9 cellular contexts compared by ENCODE assay signal in genomic region chr11:117197516-117198456, GRCh38. TPM values are rescaled to one million over a fixed set of nuclear protein-coding genes. Genes with fewer than 3 reads are reported as not detected.
A peak's percentile ranks its signal among the peaks of the same experiment; 100 is the strongest.
DNase-seq lines count a peak whose midpoint lies in the region; ATAC-seq and TF ChIP-seq lines count a peak whose summit lies in the region.
"Had no signal": no experiment of that assay in that cellular context is flagged by ENCODE, and none has a peak within 500 bp of the region (broad histone marks: within the 10 kb centered on the region; RNA-seq: fewer than 3 reads in every experiment).

No MANE protein-coding gene starts in this region.

- no peak for TF ChIP-seq POLR2A in NB4 (IDR thresholded peaks at IDR 0.05; ENCODE audit: extremely low read depth, insufficient read length)

- ATAC-seq in esophagus mucosa (peak; percentile 28), GM19463 (IDR thresholded peaks at IDR 0.05; ENCODE audit: unreplicated experiment) (no peak), HG02885 (IDR thresholded peaks at IDR 0.05; ENCODE audit: poor library complexity, unreplicated experiment) (no peak)
- ATAC-seq in stimulated activated effector memory CD8-positive, alpha-beta T cell treated with anti-CD3 and anti-CD28 coated beads, Interleukin-12 subunit alpha, Interleukin-12 subunit beta, amount 100 ng/mL, for 72 hours = no peak

- no peak overlapping the region for H3K9ac ChIP-seq in neural progenitor cell

- no peak overlapping the region for H3K4me2 ChIP-seq in neural progenitor cell

- H3K27ac Mint-ChIP-seq in CD14-positive monocyte = peak overlapping the region in 2 of 7 donors; percentile 43 to 46
- peak overlapping the region; percentile 91 for H3K27ac Mint-ChIP-seq in neural progenitor cell
- H3K27ac Mint-ChIP-seq in stimulated activated effector memory CD8-positive, alpha-beta T cell treated with anti-CD3 and anti-CD28 coated beads, Interleukin-12 subunit alpha, Interleukin-12 subunit beta, amount 100 ng/mL, for 72 hours = no peak overlapping the region

- H3K27ac ChIP-seq in neural progenitor cell = no peak overlapping the region

- no peaks in the 10 kb centered on the region for H3K27me3 ChIP-seq in neural progenitor cell

- peaks cover 26% of the 10 kb centered on the region for H3F3A ChIP-seq in neural progenitor cell (ENCODE audit: low read depth)

- H3K36me3 Mint-ChIP-seq in CD14-positive monocyte = peaks cover 53 to 66% of the 10 kb centered on the region in 2 donors
- peaks cover 7% of the 10 kb centered on the region for H3K36me3 Mint-ChIP-seq in neural progenitor cell
- peaks cover 7% of the 10 kb centered on the region for H3K36me3 Mint-ChIP-seq in stimulated activated effector memory CD8-positive, alpha-beta T cell treated with anti-CD3 and anti-CD28 coated beads, Interleukin-12 subunit alpha, Interleukin-12 subunit beta, amount 100 ng/mL, for 72 hours

- H3K27me3 Mint-ChIP-seq in CD14-positive monocyte (ENCODE audit: low read depth in 3 of 3) (peaks cover 3 to 7% (median 6%) of the 10 kb centered on the region in 3 donors), neural progenitor cell (ENCODE audit: insufficient read depth, low read depth) (peaks cover 2% of the 10 kb centered on the region)

- H3K4me1 Mint-ChIP-seq in CD14-positive monocyte (peaks cover 37% of the 10 kb centered on the region), neural progenitor cell (peaks cover 34% of the 10 kb centered on the region)
- H3K4me1 Mint-ChIP-seq in stimulated activated effector memory CD8-positive, alpha-beta T cell treated with anti-CD3 and anti-CD28 coated beads, Interleukin-12 subunit alpha, Interleukin-12 subunit beta, amount 100 ng/mL, for 72 hours = no peaks in the 10 kb centered on the region

- H3K9me3 Mint-ChIP-seq in CD14-positive monocyte = peaks cover 0 to 3% (median 0%) of the 10 kb centered on the region in 7 donors
- H3K9me3 Mint-ChIP-seq in neural progenitor cell = no peaks in the 10 kb centered on the region
- H3K9me3 Mint-ChIP-seq in stimulated activated effector memory CD8-positive, alpha-beta T cell treated with anti-CD3 and anti-CD28 coated beads, Interleukin-12 subunit alpha, Interleukin-12 subunit beta, amount 100 ng/mL, for 72 hours = no peaks in the 10 kb centered on the region

- H3K4me3 Mint-ChIP-seq in CD14-positive monocyte (peak overlapping the region in 1 of 2 donors; percentile 16), neural progenitor cell (peak overlapping the region; percentile 55)
- H3K4me3 Mint-ChIP-seq in stimulated activated effector memory CD8-positive, alpha-beta T cell treated with anti-CD3 and anti-CD28 coated beads, Interleukin-12 subunit alpha, Interleukin-12 subunit beta, amount 100 ng/mL, for 72 hours = no peak overlapping the region

- H3K36me3 ChIP-seq in neural progenitor cell = no peaks in the 10 kb centered on the region

- no peak overlapping the region for H2AFZ ChIP-seq in neural progenitor cell (replicated peaks)

- TF ChIP-seq CTCF in CD14-positive monocyte (IDR thresholded peaks at IDR 0.05) = peak; percentile 39
- TF ChIP-seq CTCF in NB4 (IDR thresholded peaks at IDR 0.05; ENCODE audit: low read depth, low read length) = peak; percentile 68
- TF ChIP-seq CTCF in neural progenitor cell (IDR thresholded peaks at IDR 0.05) = peak; percentile 68

- H3K79me2 ChIP-seq in neural progenitor cell (ENCODE audit: low read depth) = no peaks in the 10 kb centered on the region

- intact Hi-C loops in CD14-positive monocyte (cut with micrococcal nuclease) = no loop called here

- H3K4me3 ChIP-seq in NB4 (ENCODE audit: low read depth, low read length) = no peak overlapping the region
- H3K4me3 ChIP-seq in neural progenitor cell = no peak overlapping the region

- peak; percentile 28 for DNase-seq in CD14-positive monocyte (ENCODE audit: low spot score)
- no peak for DNase-seq in NB4 (ENCODE audit: low read depth)
- DNase-seq in neural progenitor cell (ENCODE audit: low spot score) = peak; percentile 76
- DNase-seq in stimulated activated effector memory CD8-positive, alpha-beta T cell treated with anti-CD3 and anti-CD28 coated beads, Interleukin-12 subunit alpha, Interleukin-12 subunit beta, amount 100 ng/mL, for 72 hours (ENCODE audit: low spot score in 2 of 2) = no peak
- no peak for DNase-seq in CD1c-positive myeloid dendritic cell (ENCODE audit: extremely low spot score)
- DNase-seq: NCI-H345 had no signal

- peaks cover 27% of the 10 kb centered on the region for H3K4me1 ChIP-seq in neural progenitor cell

- H3K9me3 ChIP-seq in neural progenitor cell (ENCODE audit: low read depth) = no peaks in the 10 kb centered on the region

- H4K20me1 ChIP-seq in neural progenitor cell (ENCODE audit: low read depth) = no peaks in the 10 kb centered on the region

RNA-seq across cellular contexts. Expression of gene TAGLN, which starts 1.4 kb away (rescaled TPM):
- polyA plus RNA-seq in CD14-positive monocyte = 1 to 10 TPM; 3.6 to 4.0 TPM
- total RNA-seq in esophagus mucosa (55.9 TPM), neural progenitor cell (ENCODE audit: low replicate concordance) (24.5 and 34.0 TPM in 2 replicates)

RNA-seq across cellular contexts. Expression of gene SIDT2, which starts 19.2 kb away (rescaled TPM):
- 10 to 100 TPM; 21.8 to 41.8 TPM for polyA plus RNA-seq in CD14-positive monocyte
- total RNA-seq in esophagus mucosa (9.8 TPM), neural progenitor cell (ENCODE audit: low replicate concordance) (13.3 and 20.5 TPM in 2 replicates)

RNA-seq across cellular contexts. Expression of gene PCSK7, which starts 34.1 kb away (rescaled TPM):
- 1 to 10 TPM; 6.1 to 9.5 TPM for polyA plus RNA-seq in CD14-positive monocyte
- total RNA-seq in esophagus mucosa (44.4 TPM), neural progenitor cell (ENCODE audit: low replicate concordance) (14.2 and 36.6 TPM in 2 replicates)

RNA-seq across cellular contexts. Expression of gene RNF214, which starts 34.7 kb away (rescaled TPM):
- 1 to 10 TPM; 6.4 to 7.8 TPM for polyA plus RNA-seq in CD14-positive monocyte
- total RNA-seq in esophagus mucosa = 13.7 TPM
- total RNA-seq in neural progenitor cell (ENCODE audit: low replicate concordance) = 20.9 and 43.6 TPM in 2 replicates

RNA-seq across cellular contexts. Expression of gene PAFAH1B2, which starts 53.7 kb away (rescaled TPM):
- 10 to 100 TPM; 23.7 to 25.1 TPM for polyA plus RNA-seq in CD14-positive monocyte
- total RNA-seq in esophagus mucosa = 50.9 TPM
- 161 and 203 TPM in 2 replicates for total RNA-seq in neural progenitor cell (ENCODE audit: low replicate concordance)

Comparison
In these comparisons a context has a peak if more than half of its experiments do, and no peak if none do; other contexts are left out.
1. DNase-seq: peak in CD14-positive monocyte (single experiment) and neural progenitor cell (single experiment); none in NB4 (single experiment), stimulated activated effector memory CD8-positive, alpha-beta T cell treated with anti-CD3 and anti-CD28 coated beads, Interleukin-12 subunit alpha, Interleukin-12 subunit beta, amount 100 ng/mL, for 72 hours (0 of 2) and CD1c-positive myeloid dendritic cell (single experiment).
2. Peak in every context shown above with its lines, with median percentiles within 50 percentile points of each other: CTCF ChIP-seq.